Comparison of ENCODE assay signal across 7 cellular contexts in the genomic region with DNA sequence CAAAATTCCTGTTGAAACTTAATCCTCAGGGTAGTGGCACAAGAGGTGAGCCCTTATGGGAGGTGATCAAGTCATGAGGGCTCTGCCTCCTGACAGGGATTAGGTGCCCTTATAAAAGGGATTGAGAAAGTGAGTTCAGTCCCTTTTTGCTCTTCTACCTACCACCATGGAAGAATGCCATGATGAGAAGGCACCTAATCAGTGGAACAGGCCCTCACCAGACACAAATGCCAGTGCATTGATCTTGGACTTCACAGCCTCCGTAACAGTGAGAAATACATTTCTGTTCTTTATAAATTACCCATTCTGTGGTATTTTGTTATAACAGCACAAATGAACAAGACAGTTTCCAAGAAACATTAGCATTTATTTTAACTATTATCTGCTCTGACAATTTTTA.
"Had no signal": no experiment of that assay in that cellular context is flagged by ENCODE, and none has a peak within 500 bp of the region (broad histone marks: within the 10 kb centered on the region; RNA-seq: fewer than 3 reads in every experiment).

No MANE protein-coding gene starts in this region.

- H3K4me3 ChIP-seq: GM23338, K562 had no signal

- FAIRE-seq: H1, H54, HTR-8/SVneo, K562 had no signal

- H3K4me3 Mint-ChIP-seq: GM23338, H9 had no signal

- DNase-seq: H9, HCEC 1CT had no signal

- H3K27ac Mint-ChIP-seq: GM23338, H9 had no signal

- H3K9me3 Mint-ChIP-seq: GM23338 had no signal

- H2AFZ ChIP-seq: GM23338 had no signal

- ATAC-seq: GM23338, K562 had no signal

- H3K4me2 ChIP-seq: GM23338 had no signal
